ENCODE assay signal across 17 cellular contexts in the genomic region with DNA sequence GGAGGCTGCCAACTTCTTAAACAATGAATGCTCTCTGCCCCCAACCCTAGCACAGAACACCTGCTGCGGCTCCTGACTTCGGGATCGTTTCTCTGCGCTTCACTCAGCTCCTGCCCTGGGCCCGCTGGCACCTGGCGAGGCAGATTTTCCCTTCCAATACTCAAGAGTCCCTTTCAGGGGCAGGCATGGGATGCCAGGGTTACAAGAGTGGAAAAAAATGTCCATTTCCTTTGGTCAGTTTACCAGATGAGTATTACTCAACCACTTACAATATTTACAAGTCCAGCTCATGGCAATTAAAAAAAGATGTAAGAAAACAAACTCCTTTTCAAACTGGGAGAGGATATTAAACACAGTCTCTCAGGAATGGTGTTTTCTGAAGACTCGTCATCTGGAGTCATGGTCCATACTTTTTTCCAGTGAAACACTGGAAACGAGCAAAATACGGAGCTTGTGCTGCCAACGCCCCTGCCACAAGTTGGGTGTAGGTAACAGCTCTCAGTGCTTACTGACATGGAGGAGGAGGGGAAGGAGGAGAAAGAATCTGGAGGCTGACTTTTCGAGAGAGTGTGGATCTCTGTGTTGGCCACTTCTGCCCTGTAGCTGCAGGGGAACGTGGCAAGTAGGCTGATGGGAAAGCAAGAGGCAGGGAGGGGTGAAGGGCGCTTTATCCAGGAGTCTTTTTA.
DNase-seq lines count a peak whose midpoint lies in the region; ATAC-seq, FAIRE-seq and TF ChIP-seq lines count a peak whose summit lies in the region.
"Had no signal": no experiment of that assay in that cellular context is flagged by ENCODE, and none has a peak within 500 bp of the region (broad histone marks: within the 10 kb centered on the region; RNA-seq: fewer than 3 reads in every experiment).

No MANE protein-coding gene starts in this region.

- H3F3A ChIP-seq in DOHH2 (ENCODE audit: control insufficient read depth, insufficient read depth): no peaks in the 10 kb centered on the region

- no peak for FAIRE-seq in A549 (lab: Jason Lieb, UNC)
- FAIRE-seq: G401.6, HTR-8/SVneo had no signal

- 75% methylated on average over 13 of the region's 13 CpGs for WGBS in A549 (ENCODE audit: missing lambda C conversion rate)

- no peak for ATAC-seq in A549
- peak; percentile 84 for ATAC-seq in left lung
- ATAC-seq in GM21717 (IDR thresholded peaks at IDR 0.05; ENCODE audit: unreplicated experiment): no peak
- ATAC-seq in HG03135 (IDR thresholded peaks at IDR 0.05; ENCODE audit: unreplicated experiment): no peak
- ATAC-seq: esophagus mucosa had no signal

- TF ChIP-seq CTCF in A549 (IDR thresholded peaks at IDR 0.05) (no peak), DOHH2 (IDR thresholded peaks at IDR 0.05; ENCODE audit: low read depth, low read length, poor library complexity, severe bottlenecking) (no peak), left lung (IDR thresholded peaks at IDR 0.05) (no peak)

- CTCF ChIA-PET in A549 (lab: Yijun Ruan, JAX) (interaction anchor here (0.8 to 1.6 kb wide), 3 partner anchors 23 to 98 kb away, joined by 3 to 5 read pairs (median 3); no protein-coding TSS in a partner anchor), HEK293T (lab: Yijun Ruan, JAX) (no interaction called here)

- intact Hi-C loops in left lung (cut with DNase I): no loop called here

- TF ChIP-seq RAD21 in A549 (conservative IDR thresholded peaks at IDR 0.05 in 1 of 2, IDR thresholded peaks at IDR 0.05 in 1 of 2): no peak

- TF ChIP-seq EP300 in A549 (IDR thresholded peaks at IDR 0.05): no peak

- H3K9me3 ChIP-seq in A549 (no peaks in the 10 kb centered on the region), DOHH2 (ENCODE audit: control insufficient read depth, insufficient read depth, low read length) (no peaks in the 10 kb centered on the region), left lung (no peaks in the 10 kb centered on the region)
- H3K9me3 ChIP-seq: tibial nerve had no signal

- H3K9me2 ChIP-seq in DOHH2 (replicated peaks; ENCODE audit: control insufficient read depth, low read length): no peaks in the 10 kb centered on the region

- H3K4me3 ChIP-seq in A549 (no peak overlapping the region), DOHH2 (ENCODE audit: low read length) (peak overlapping the region; percentile 48), left lung (no peak overlapping the region)
- H3K4me3 ChIP-seq: tibial nerve had no signal

- H3K27ac ChIP-seq in A549: no peak overlapping the region
- H3K27ac ChIP-seq in DOHH2 (ENCODE audit: low read depth, low read length): no peak overlapping the region
- H3K27ac ChIP-seq in left lung: no peak overlapping the region
- H3K27ac ChIP-seq: parathyroid adenoma, tibial nerve had no signal

- H3K36me3 ChIP-seq in DOHH2 (ENCODE audit: control insufficient read depth, low read length) (no peaks in the 10 kb centered on the region), left lung (no peaks in the 10 kb centered on the region)
- H3K36me3 ChIP-seq: tibial nerve had no signal

- DNase-seq in A549 (ENCODE audit: low read depth in 1 of 2, low spot score in 1 of 2): no peak
- peak; percentile 58 to 65 for DNase-seq in SHP77 (lab: John Stamatoyannopoulos, UW)
- DNase-seq in left lung: peak in 1 of 2 donors; percentile 73
- DNase-seq in HEK293T (ENCODE audit: extremely low spot score): no peak
- no peak for DNase-seq in NCI-H1930 (lab: John Stamatoyannopoulos, UW)
- DNase-seq: activated naive CD4-positive, alpha-beta T cell treated with Interleukin-2 at 50 U/mL for 16 hours; AML-193; central memory CD4-positive, alpha-beta T cell; NCI-H510A treated with DMSO at 0.1 percent for 48 hours had no signal

- POLR2A ChIA-PET in A549 (lab: Yijun Ruan, JAX): no interaction called here
- POLR2A ChIA-PET in HEK293T (lab: Yijun Ruan, JAX): no interaction called here

- no peaks in the 10 kb centered on the region for H3K27me3 ChIP-seq in DOHH2 (ENCODE audit: control insufficient read depth, low read length)
- no peaks in the 10 kb centered on the region for H3K27me3 ChIP-seq in left lung
- H3K27me3 ChIP-seq: tibial nerve had no signal

- H3K4me2 ChIP-seq in A549: 0 out of 3 replicates have a peak overlapping the region, but pooled peaks have one; percentile 20
- H3K4me2 ChIP-seq in DOHH2 (ENCODE audit: low read length): peak overlapping the region; percentile 74

- TF ChIP-seq POLR2A in A549 (IDR thresholded peaks at IDR 0.05; ENCODE audit: low read length): no peak

- 0 out of 2 replicates have a peak, but pooled peaks cover 5% of the 10 kb centered on the region for H4K20me1 ChIP-seq in DOHH2 (ENCODE audit: control insufficient read depth, insufficient read depth, low read depth, low read length)

- H3K4me1 ChIP-seq in A549: peaks cover 19% of the 10 kb centered on the region
- peaks cover 24% of the 10 kb centered on the region for H3K4me1 ChIP-seq in DOHH2 (ENCODE audit: control insufficient read depth, low read length)
- peaks cover 3 to 14% of the 10 kb centered on the region in 2 donors for H3K4me1 ChIP-seq in left lung
- H3K4me1 ChIP-seq: parathyroid adenoma had no signal

- no peaks in the 10 kb centered on the region for H3K79me2 ChIP-seq in DOHH2 (ENCODE audit: control insufficient read depth, low read length)
- H3K79me2 ChIP-seq: parathyroid adenoma had no signal

TF ChIP-seq in A549, 52 proteins besides CTCF, POLR2A, EP300 and RAD21:
- TF ChIP-seq ZC3H11A (IDR thresholded peaks at IDR 0.05) (no peak), EHF (CRISPR knock-in tag; IDR thresholded peaks at IDR 0.05) (no peak), KDM1A (IDR thresholded peaks at IDR 0.05; ENCODE audit: low read depth) (no peak), CBX2 (IDR thresholded peaks at IDR 0.05; ENCODE audit: borderline replicate concordance, low read depth) (no peak), RCOR1 (IDR thresholded peaks at IDR 0.05; ENCODE audit: low read depth, low read length) (no peak), TP53 (CRISPR knock-in tag; IDR thresholded peaks at IDR 0.05) (no peak), CHD4 (IDR thresholded peaks at IDR 0.05; ENCODE audit: borderline replicate concordance) (no peak), NPAS2 (CRISPR knock-in tag; IDR thresholded peaks at IDR 0.05; ENCODE audit: borderline replicate concordance) (no peak), SMC3 (IDR thresholded peaks at IDR 0.05) (no peak), RNF2 (IDR thresholded peaks at IDR 0.05; ENCODE audit: borderline replicate concordance, low read depth) (no peak), NR3C1 (IDR thresholded peaks at IDR 0.05) (no peak), RFX5 (IDR thresholded peaks at IDR 0.05) (no peak), HOXB5 (CRISPR knock-in tag; IDR thresholded peaks at IDR 0.05) (no peak), RARB (CRISPR knock-in tag; IDR thresholded peaks at IDR 0.05) (no peak), HOXA7 (CRISPR knock-in tag; IDR thresholded peaks at IDR 0.05) (no peak)

TF ChIP-seq in HEK293T, 16 proteins besides CTCF, POLR2A, EP300 and RAD21:
- TF ChIP-seq SP1 (IDR thresholded peaks at IDR 0.05): no peak
- no peak for TF ChIP-seq FOXK2 (IDR thresholded peaks at IDR 0.05)
- no peak for TF ChIP-seq L3MBTL2 (conservative IDR thresholded peaks at IDR 0.05)

Comparison
In these comparisons a context has a peak if more than half of its experiments do, and no peak if none do; other contexts are left out.
1. DNase-seq: peak in SHP77 (2 of 2); none in A549 (0 of 2), HEK293T (single experiment) and NCI-H1930 (0 of 2).